In the genomic region with DNA sequence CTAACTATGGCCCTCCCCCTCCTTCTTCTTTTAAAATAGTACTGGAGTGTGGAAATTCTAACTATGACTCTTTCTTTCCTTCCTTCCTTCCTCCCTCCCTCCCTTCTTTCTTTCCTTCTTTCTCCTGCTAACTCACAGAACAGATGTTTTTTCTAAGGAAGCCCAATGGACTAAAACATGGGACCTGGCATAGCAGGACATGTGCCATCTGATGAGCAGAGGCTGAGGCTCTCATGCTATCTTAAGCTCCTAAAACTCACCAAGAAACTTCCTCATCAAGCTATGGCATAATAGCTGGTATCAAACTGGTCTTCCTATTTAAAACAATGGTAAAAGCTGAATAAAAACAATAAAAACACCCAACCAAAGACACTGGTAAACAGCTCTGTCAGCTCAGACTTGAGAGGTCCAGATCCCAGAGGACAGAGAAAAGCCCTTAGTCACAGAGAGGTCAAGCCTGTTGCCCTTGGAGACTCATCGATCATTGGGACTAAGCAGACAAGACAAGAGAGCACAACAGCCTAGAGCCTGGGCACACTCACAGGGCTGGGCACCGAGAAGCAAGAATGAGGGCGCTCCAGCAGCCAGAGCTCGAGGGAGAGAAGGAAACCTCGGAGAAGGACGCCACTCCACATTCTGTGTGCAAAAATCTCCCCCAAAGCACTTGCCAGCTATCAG, we compare ENCODE assay signal across 1 cellular context.
TF ChIP-seq lines count a peak whose summit lies in the region.

No MANE protein-coding gene starts in this region.

TF ChIP-seq in GM23338, 12 proteins besides CTCF, POLR2A, EP300 and RAD21 (continued from another document):
- TF ChIP-seq, protein P1, sequence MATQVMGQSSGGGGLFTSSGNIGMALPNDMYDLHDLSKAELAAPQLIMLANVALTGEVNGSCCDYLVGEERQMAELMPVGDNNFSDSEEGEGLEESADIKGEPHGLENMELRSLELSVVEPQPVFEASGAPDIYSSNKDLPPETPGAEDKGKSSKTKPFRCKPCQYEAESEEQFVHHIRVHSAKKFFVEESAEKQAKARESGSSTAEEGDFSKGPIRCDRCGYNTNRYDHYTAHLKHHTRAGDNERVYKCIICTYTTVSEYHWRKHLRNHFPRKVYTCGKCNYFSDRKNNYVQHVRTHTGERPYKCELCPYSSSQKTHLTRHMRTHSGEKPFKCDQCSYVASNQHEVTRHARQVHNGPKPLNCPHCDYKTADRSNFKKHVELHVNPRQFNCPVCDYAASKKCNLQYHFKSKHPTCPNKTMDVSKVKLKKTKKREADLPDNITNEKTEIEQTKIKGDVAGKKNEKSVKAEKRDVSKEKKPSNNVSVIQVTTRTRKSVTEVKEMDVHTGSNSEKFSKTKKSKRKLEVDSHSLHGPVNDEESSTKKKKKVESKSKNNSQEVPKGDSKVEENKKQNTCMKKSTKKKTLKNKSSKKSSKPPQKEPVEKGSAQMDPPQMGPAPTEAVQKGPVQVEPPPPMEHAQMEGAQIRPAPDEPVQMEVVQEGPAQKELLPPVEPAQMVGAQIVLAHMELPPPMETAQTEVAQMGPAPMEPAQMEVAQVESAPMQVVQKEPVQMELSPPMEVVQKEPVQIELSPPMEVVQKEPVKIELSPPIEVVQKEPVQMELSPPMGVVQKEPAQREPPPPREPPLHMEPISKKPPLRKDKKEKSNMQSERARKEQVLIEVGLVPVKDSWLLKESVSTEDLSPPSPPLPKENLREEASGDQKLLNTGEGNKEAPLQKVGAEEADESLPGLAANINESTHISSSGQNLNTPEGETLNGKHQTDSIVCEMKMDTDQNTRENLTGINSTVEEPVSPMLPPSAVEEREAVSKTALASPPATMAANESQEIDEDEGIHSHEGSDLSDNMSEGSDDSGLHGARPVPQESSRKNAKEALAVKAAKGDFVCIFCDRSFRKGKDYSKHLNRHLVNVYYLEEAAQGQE (IDR thresholded peaks at IDR 0.05; ENCODE audit: unreplicated experiment), result no peak
- no peak for TF ChIP-seq ZNF331 (CRISPR knock-in tag; IDR thresholded peaks at IDR 0.05; ENCODE audit: low read depth)
